8 cellular contexts compared by ENCODE assay signal in genomic region chr2:63590621-63591408, GRCh38. TPM values are rescaled to one million over a fixed set of nuclear protein-coding genes. Genes with fewer than 3 reads are reported as not detected.
DNase-seq lines count a peak whose midpoint lies in the region; ATAC-seq and TF ChIP-seq lines count a peak whose summit lies in the region.

No MANE protein-coding gene starts in this region.

- no peak for DNase-seq in activated naive CD4-positive, alpha-beta T cell treated with anti-CD3 and anti-CD28 coated beads for 36 hours
- DNase-seq in activated naive CD4-positive, alpha-beta T cell treated with anti-CD3 and anti-CD28 coated beads, Interleukin-2, amount 50 U/mL, for 72 hours (ENCODE audit: low spot score in 2 of 2) = no peak
- DNase-seq in PC-9 = no peak
- DNase-seq in heart left ventricle = peak in 4 of 5 donors; percentile 76 to 80 (median 78)
- DNase-seq in stimulated activated effector memory CD8-positive, alpha-beta T cell treated with anti-CD3 and anti-CD28 coated beads, Interleukin-12 subunit alpha, Interleukin-12 subunit beta, amount 100 ng/mL, for 72 hours (ENCODE audit: low spot score in 2 of 2) = no peak
- no peak for DNase-seq in endothelial cell (ENCODE audit: low spot score)

- peaks cover 51% of the 10 kb centered on the region for H3K79me2 ChIP-seq in PC-9 (ENCODE audit: low read depth)

- no peaks in the 10 kb centered on the region for H3K27me3 Mint-ChIP-seq in activated naive CD4-positive, alpha-beta T cell treated with anti-CD3 and anti-CD28 coated beads for 36 hours (ENCODE audit: low read depth)
- peaks cover 4% of the 10 kb centered on the region for H3K27me3 Mint-ChIP-seq in endothelial cell (ENCODE audit: unreplicated experiment)

- peak overlapping the region; percentile 11 for H3K4me3 Mint-ChIP-seq in activated naive CD4-positive, alpha-beta T cell treated with anti-CD3 and anti-CD28 coated beads for 36 hours
- H3K4me3 Mint-ChIP-seq in stimulated activated effector memory CD8-positive, alpha-beta T cell treated with anti-CD3 and anti-CD28 coated beads, Interleukin-12 subunit alpha, Interleukin-12 subunit beta, amount 100 ng/mL, for 72 hours = peak overlapping the region; percentile 88
- H3K4me3 Mint-ChIP-seq in endothelial cell (ENCODE audit: unreplicated experiment) = no peak overlapping the region

- no peak overlapping the region for H3K27ac Mint-ChIP-seq in activated naive CD4-positive, alpha-beta T cell treated with anti-CD3 and anti-CD28 coated beads for 36 hours
- H3K27ac Mint-ChIP-seq in activated naive CD4-positive, alpha-beta T cell treated with anti-CD3 and anti-CD28 coated beads, Interleukin-2, amount 50 U/mL, for 72 hours = peak overlapping the region in 1 of 2 donors; percentile 91
- H3K27ac Mint-ChIP-seq in stimulated activated effector memory CD8-positive, alpha-beta T cell treated with anti-CD3 and anti-CD28 coated beads, Interleukin-12 subunit alpha, Interleukin-12 subunit beta, amount 100 ng/mL, for 72 hours = peak overlapping the region; percentile 91
- H3K27ac Mint-ChIP-seq in endothelial cell (ENCODE audit: unreplicated experiment) = no peak overlapping the region

- CTCF ChIA-PET in activated naive CD4-positive, alpha-beta T cell treated with anti-CD3 and anti-CD28 coated beads for 36 hours (lab: Charles Lee) = no interaction called here
- CTCF ChIA-PET in PC-9 (lab: Charles Lee) = no interaction called here

- no peaks in the 10 kb centered on the region for H3K9me2 ChIP-seq in PC-9 (ENCODE audit: insufficient read depth)

- no TSS peak for BruUV-seq in PC-9 (replicated peaks; lab: Mats Ljungman, UMichigan)

- H3K36me3 ChIP-seq in PC-9 (ENCODE audit: low read depth) (peaks cover 10% of the 10 kb centered on the region; the same call in 1 of the 2 replicates), heart left ventricle (peaks cover 0 to 45% (median 32%) of the 10 kb centered on the region in 9 donors)

- peaks cover 37% of the 10 kb centered on the region for H3K4me1 Mint-ChIP-seq in activated naive CD4-positive, alpha-beta T cell treated with anti-CD3 and anti-CD28 coated beads for 36 hours (ENCODE audit: low read depth)
- peaks cover 32% of the 10 kb centered on the region for H3K4me1 Mint-ChIP-seq in stimulated activated effector memory CD8-positive, alpha-beta T cell treated with anti-CD3 and anti-CD28 coated beads, Interleukin-12 subunit alpha, Interleukin-12 subunit beta, amount 100 ng/mL, for 72 hours
- peaks cover 6% of the 10 kb centered on the region for H3K4me1 Mint-ChIP-seq in endothelial cell (ENCODE audit: unreplicated experiment)

- WGBS in heart left ventricle, 4 donors = 24 to 26% (median 26%) methylated on average over 3 of the region's 3 CpGs

- ATAC-seq in activated naive CD4-positive, alpha-beta T cell treated with anti-CD3 and anti-CD28 coated beads, Interleukin-2, amount 50 U/mL, for 72 hours = no peak
- peak; percentile 29 to 48 (median 38) for ATAC-seq in heart left ventricle
- no peak for ATAC-seq in stimulated activated effector memory CD8-positive, alpha-beta T cell treated with anti-CD3 and anti-CD28 coated beads, Interleukin-12 subunit alpha, Interleukin-12 subunit beta, amount 100 ng/mL, for 72 hours
- no peak for ATAC-seq in HG02678 (IDR thresholded peaks at IDR 0.05; ENCODE audit: unreplicated experiment)
- no peak for ATAC-seq in GM21423 (IDR thresholded peaks at IDR 0.05; ENCODE audit: unreplicated experiment)

- H3F3A ChIP-seq in PC-9 (ENCODE audit: insufficient read depth, low read depth) = no peaks in the 10 kb centered on the region

- TF ChIP-seq POLR2A in heart left ventricle (IDR thresholded peaks at IDR 0.05) = no peak

- intact Hi-C loops in activated naive CD4-positive, alpha-beta T cell treated with anti-CD3 and anti-CD28 coated beads for 36 hours (cut with micrococcal nuclease) = no loop called here
- intact Hi-C loops in PC-9 (cut with micrococcal nuclease; ENCODE audit: unreplicated experiment) (no loop called here), heart left ventricle (cut with DNase I) (loop anchor here in 2 of 10 donors (10.0 kb wide), 2 partner anchors 254 to 274 kb away; partner anchors contain the start of gene UGP2 (in 1 of the 2))

- no peak overlapping the region for H2AFZ ChIP-seq in PC-9

- H3K4me3 ChIP-seq in PC-9 = no peak overlapping the region
- H3K4me3 ChIP-seq in heart left ventricle = peak overlapping the region; percentile 4 to 93 (median 82)

- H3K27me3 ChIP-seq in PC-9 (ENCODE audit: insufficient read depth, low read depth) (no peaks in the 10 kb centered on the region), heart left ventricle (no peaks in the 10 kb centered on the region)

- TF ChIP-seq CTCF in PC-9 (conservative IDR thresholded peaks at IDR 0.05) = no peak
- no peak for TF ChIP-seq CTCF in heart left ventricle (IDR thresholded peaks at IDR 0.05)
- TF ChIP-seq CTCF in endothelial cell (IDR thresholded peaks at IDR 0.05; ENCODE audit: unreplicated experiment) = no peak

- H3K4me2 ChIP-seq in PC-9 = peak overlapping the region; percentile 79; the same call in 1 of the 2 replicates

- peaks cover 23% of the 10 kb centered on the region for H3K4me1 ChIP-seq in PC-9 (replicated peaks; ENCODE audit: insufficient read depth)
- peaks cover 2 to 72% (median 54%) of the 10 kb centered on the region in 12 donors for H3K4me1 ChIP-seq in heart left ventricle

- H3K36me3 Mint-ChIP-seq in activated naive CD4-positive, alpha-beta T cell treated with anti-CD3 and anti-CD28 coated beads for 36 hours (ENCODE audit: low read depth) = peaks cover 12% of the 10 kb centered on the region
- H3K36me3 Mint-ChIP-seq in activated naive CD4-positive, alpha-beta T cell treated with anti-CD3 and anti-CD28 coated beads, Interleukin-2, amount 50 U/mL, for 72 hours = peaks cover 25 to 33% of the 10 kb centered on the region in 2 donors
- peaks cover 43% of the 10 kb centered on the region for H3K36me3 Mint-ChIP-seq in stimulated activated effector memory CD8-positive, alpha-beta T cell treated with anti-CD3 and anti-CD28 coated beads, Interleukin-12 subunit alpha, Interleukin-12 subunit beta, amount 100 ng/mL, for 72 hours
- H3K36me3 Mint-ChIP-seq in endothelial cell (ENCODE audit: low read depth, unreplicated experiment) = no peaks in the 10 kb centered on the region

- POLR2A ChIA-PET in PC-9 (lab: Charles Lee; ENCODE audit: unreplicated experiment) = no interaction called here

- H3K9me3 Mint-ChIP-seq in activated naive CD4-positive, alpha-beta T cell treated with anti-CD3 and anti-CD28 coated beads for 36 hours = no peaks in the 10 kb centered on the region
- H3K9me3 Mint-ChIP-seq in activated naive CD4-positive, alpha-beta T cell treated with anti-CD3 and anti-CD28 coated beads, Interleukin-2, amount 50 U/mL, for 72 hours = no peaks in the 10 kb centered on the region
- H3K9me3 Mint-ChIP-seq in stimulated activated effector memory CD8-positive, alpha-beta T cell treated with anti-CD3 and anti-CD28 coated beads, Interleukin-12 subunit alpha, Interleukin-12 subunit beta, amount 100 ng/mL, for 72 hours = no peaks in the 10 kb centered on the region
- no peaks in the 10 kb centered on the region for H3K9me3 Mint-ChIP-seq in endothelial cell (ENCODE audit: unreplicated experiment)

- H3K27ac ChIP-seq in PC-9 (no peak overlapping the region), heart left ventricle (peak overlapping the region; percentile 82 to 98 (median 94))

- H3K9me3 ChIP-seq in PC-9 (ENCODE audit: insufficient read depth, low read depth) (no peaks in the 10 kb centered on the region), heart left ventricle (no peaks in the 10 kb centered on the region)

- H4K20me1 ChIP-seq in PC-9 (ENCODE audit: insufficient read depth) = no peaks in the 10 kb centered on the region

RNA-seq across cellular contexts. Expression of gene MDH1, which starts 2.1 kb away (rescaled TPM):
- 100 to 1,000 TPM; 269 to 275 TPM for total RNA-seq in activated naive CD4-positive, alpha-beta T cell treated with anti-CD3 and anti-CD28 coated beads for 36 hours
- 100 to 1,000 TPM; 181 to 259 TPM for total RNA-seq in activated naive CD4-positive, alpha-beta T cell treated with anti-CD3 and anti-CD28 coated beads, Interleukin-2, amount 50 U/mL, for 72 hours
- total RNA-seq in PC-9 (2021) = 157 and 162 TPM in 2 replicates
- total RNA-seq in heart left ventricle = 1,000 to 10,000 TPM in 8 of 9 donors, 100 to 1,000 TPM in 1; 862 to 1,901 (median 1,395) TPM
- polyA plus RNA-seq in heart left ventricle = 1,000 to 10,000 TPM; 1,118 to 2,242 TPM
- 80.5 TPM for total RNA-seq in endothelial cell (ENCODE audit: unreplicated experiment)

RNA-seq across cellular contexts. Expression of gene WDPCP, which starts 2.5 kb away (rescaled TPM):
- total RNA-seq in activated naive CD4-positive, alpha-beta T cell treated with anti-CD3 and anti-CD28 coated beads for 36 hours = 1 to 10 TPM; 5.6 to 5.7 TPM
- 10 to 100 TPM in 1 of 2 donors, 1 to 10 TPM in 1; 8.4 to 10.1 TPM for total RNA-seq in activated naive CD4-positive, alpha-beta T cell treated with anti-CD3 and anti-CD28 coated beads, Interleukin-2, amount 50 U/mL, for 72 hours
- total RNA-seq in PC-9 (2021) (15.2 and 15.5 TPM in 2 replicates), heart left ventricle (10 to 100 TPM; 13.9 to 32.2 (median 16.6) TPM), endothelial cell (ENCODE audit: unreplicated experiment) (5.7 TPM)
- 1 to 10 TPM; 3.2 to 6.2 TPM for polyA plus RNA-seq in heart left ventricle

Comparison
In these comparisons a context has a peak if more than half of its experiments do, and no peak if none do; other contexts are left out.
1. DNase-seq: peak in heart left ventricle (4 of 5); none in activated naive CD4-positive, alpha-beta T cell treated with anti-CD3 and anti-CD28 coated beads for 36 hours (single experiment), activated naive CD4-positive, alpha-beta T cell treated with anti-CD3 and anti-CD28 coated beads, Interleukin-2, amount 50 U/mL, for 72 hours (0 of 2), PC-9 (0 of 2), stimulated activated effector memory CD8-positive, alpha-beta T cell treated with anti-CD3 and anti-CD28 coated beads, Interleukin-12 subunit alpha, Interleukin-12 subunit beta, amount 100 ng/mL, for 72 hours (0 of 2) and endothelial cell (single experiment).
2. ATAC-seq: peak in heart left ventricle (4 of 4); none in activated naive CD4-positive, alpha-beta T cell treated with anti-CD3 and anti-CD28 coated beads, Interleukin-2, amount 50 U/mL, for 72 hours (0 of 2), stimulated activated effector memory CD8-positive, alpha-beta T cell treated with anti-CD3 and anti-CD28 coated beads, Interleukin-12 subunit alpha, Interleukin-12 subunit beta, amount 100 ng/mL, for 72 hours (single experiment), HG02678 (single experiment) and GM21423 (single experiment).